In genomic region chr2:176246324-176246723, GRCh38 we compare ENCODE assay signal across 18 cellular contexts. TPM values are rescaled to one million over a fixed set of nuclear protein-coding genes. Genes with fewer than 3 reads are reported as not detected.
DNase-seq lines count a peak whose midpoint lies in the region; ATAC-seq and TF ChIP-seq lines count a peak whose summit lies in the region.
"Had no signal": no experiment of that assay in that cellular context is flagged by ENCODE, and none has a peak within 500 bp of the region (broad histone marks: within the 10 kb centered on the region; RNA-seq: fewer than 3 reads in every experiment).

No MANE protein-coding gene starts in this region.

- H3K4me3 ChIP-seq in colonic mucosa (no peak overlapping the region), heart right ventricle (no peak overlapping the region), psoas muscle (no peak overlapping the region)
- H3K4me3 ChIP-seq: BLaER1, PC-9 had no signal

- intact Hi-C loops in colonic mucosa (cut with DNase I) (no loop called here), heart right ventricle (cut with DNase I) (no loop called here), psoas muscle (cut with DNase I) (no loop called here)

- H3K27me3 ChIP-seq in colonic mucosa, result no peaks in the 10 kb centered on the region
- H3K27me3 ChIP-seq in heart right ventricle, result peaks cover 0 to 18% (median 8%) of the 10 kb centered on the region in 7 donors
- peaks cover 0 to 9% (median 0%) of the 10 kb centered on the region in 3 donors for H3K27me3 ChIP-seq in psoas muscle (ENCODE audit: insufficient read depth in 3 of 3, low read length in 2 of 3)
- H3K27me3 ChIP-seq: BLaER1 had no signal

- TF ChIP-seq POLR2A in GM18505 (IDR thresholded peaks at IDR 0.05; ENCODE audit: borderline replicate concordance, extremely low read depth, insufficient read depth, insufficient read length), result no peak

- ATAC-seq in heart right ventricle (no peak), psoas muscle (no peak), GM18505 (IDR thresholded peaks at IDR 0.05; ENCODE audit: unreplicated experiment) (no peak)
- ATAC-seq: HCT116 had no signal

- H3K27ac ChIP-seq in colonic mucosa (no peak overlapping the region), heart right ventricle (no peak overlapping the region), psoas muscle (no peak overlapping the region)
- H3K27ac ChIP-seq: BLaER1, PC-9 had no signal

- H3K9me3 ChIP-seq in colonic mucosa, result no peaks in the 10 kb centered on the region
- H3K9me3 ChIP-seq in heart right ventricle, result peaks cover 0 to 18% (median 2%) of the 10 kb centered on the region in 11 donors
- no peaks in the 10 kb centered on the region for H3K9me3 ChIP-seq in psoas muscle
- H3K9me3 ChIP-seq: BLaER1, SK-N-SH had no signal

- H3K36me3 ChIP-seq in colonic mucosa (no peaks in the 10 kb centered on the region), heart right ventricle (no peaks in the 10 kb centered on the region), psoas muscle (ENCODE audit: insufficient read depth in 1 of 2, low read depth in 1 of 2) (no peaks in the 10 kb centered on the region)
- H3K36me3 ChIP-seq: BLaER1 had no signal

- no peak overlapping the region for H3K9ac ChIP-seq in colonic mucosa (ENCODE audit: low read depth in 2 of 2, low read length in 2 of 2)
- H3K9ac ChIP-seq: BLaER1, SK-N-SH had no signal

- DNase-seq in C1 segment of cervical spinal cord (lab: John Stamatoyannopoulos, UW) (peak in 11 of 14 donors; percentile 15 to 71 (median 46)), RPMI7951 (ENCODE audit: low read depth) (peak; percentile 33), foreskin melanocyte (peak; percentile 24), nucleus accumbens (lab: John Stamatoyannopoulos, UW) (peak in 40 of 56 donors; percentile 1 to 67 (median 24)), colonic mucosa (no peak), heart right ventricle (no peak), psoas muscle (no peak)
- DNase-seq: NCI-H1436 treated with DMSO at 0.1 percent for 48 hours, NCI-H2081 treated with DMSO at 0.1 percent for 48 hours, NCI-H345, PC-9, SK-N-SH had no signal

- WGBS in heart right ventricle, 2 donors, result 63 to 73% methylated on average over 4 of the region's 4 CpGs
- 40 to 52% (median 43%) methylated on average over 4 of the region's 4 CpGs for whole genome bisulfite sequencing in psoas muscle, 3 donors

- TF ChIP-seq CTCF in colonic mucosa (IDR thresholded peaks at IDR 0.05) (no peak), heart right ventricle (IDR thresholded peaks at IDR 0.05) (no peak), psoas muscle (IDR thresholded peaks at IDR 0.05) (no peak)

- H3K4me1 ChIP-seq in colonic mucosa (no peaks in the 10 kb centered on the region), heart right ventricle (peaks cover 0 to 7% (median 0%) of the 10 kb centered on the region in 9 donors), psoas muscle (no peaks in the 10 kb centered on the region)
- H3K4me1 ChIP-seq: BLaER1 had no signal

RNA-seq across cellular contexts. Expression of gene MTX2, which starts 22.9 kb away (rescaled TPM):
- 53.9 and 60.8 TPM in 2 replicates for total RNA-seq in RPMI7951 (2014; rRNA removed; shearing (Covaris generic))
- total RNA-seq in colonic mucosa, result 10 to 100 TPM; 33.4 to 34.9 TPM
- total RNA-seq in heart right ventricle, result 10 to 100 TPM; 37.3 to 55.8 (median 46.8) TPM
- 10 to 100 TPM; 57.0 to 65.2 TPM for polyA plus RNA-seq in heart right ventricle
- 10 to 100 TPM; 33.2 to 44.1 (median 37.4) TPM for total RNA-seq in psoas muscle
- polyA plus RNA-seq in psoas muscle, result 10 to 100 TPM; 43.6 to 91.7 (median 68.2) TPM

RNA-seq across cellular contexts. Expression of gene HOXD1, which starts 57.9 kb away (rescaled TPM):
- 0.39 and 0.96 TPM in 2 replicates for total RNA-seq in RPMI7951 (2014; rRNA removed; shearing (Covaris generic))
- total RNA-seq in colonic mucosa, result 1 to 10 TPM; 4.0 to 8.3 TPM
- total RNA-seq in heart right ventricle, result under 1 TPM in 2 of 10 donors, not detected in 8; 0.19 to 0.23 TPM
- polyA plus RNA-seq in heart right ventricle, result under 1 TPM; 0.03 to 0.15 TPM
- total RNA-seq in psoas muscle, result under 1 TPM in 1 of 4 donors, not detected in 3; 0.12 TPM
- under 1 TPM; 0.14 to 0.79 (median 0.17) TPM for polyA plus RNA-seq in psoas muscle
- total RNA-seq: HT-29, PC-9 had no signal
- polyA plus RNA-seq: AG04450, IgD-negative memory B cell, SK-N-SH had no signal

Comparison
In these comparisons a context has a peak if more than half of its experiments do, and no peak if none do; other contexts are left out.
1. DNase-seq: peak in C1 segment of cervical spinal cord (11 of 14), RPMI7951 (single experiment), foreskin melanocyte (single experiment) and nucleus accumbens (40 of 56); none in colonic mucosa (single experiment), heart right ventricle (0 of 2) and psoas muscle (0 of 2).